25 cellular contexts compared by ENCODE assay signal in genomic region chr20:36269507-36269906, GRCh38. TPM values are rescaled to one million over a fixed set of nuclear protein-coding genes. Genes with fewer than 3 reads are reported as not detected.
A peak's percentile ranks its signal among the peaks of the same experiment; 100 is the strongest.
DNase-seq lines count a peak whose midpoint lies in the region; ATAC-seq, FAIRE-seq and TF ChIP-seq lines count a peak whose summit lies in the region.
"Had no signal": no experiment of that assay in that cellular context is flagged by ENCODE, and none has a peak within 500 bp of the region (broad histone marks: within the 10 kb centered on the region; RNA-seq: fewer than 3 reads in every experiment).

No MANE protein-coding gene starts in this region.

- H3K9ac ChIP-seq in PC-3 (ENCODE audit: low read length), result no peak overlapping the region

- WGBS in upper lobe of left lung, 2 donors, result 79 to 88% methylated on average over 2 of the region's 2 CpGs

- intact Hi-C loops in dorsolateral prefrontal cortex (cut with DNase I), result no loop called here
- intact Hi-C loops in PC-3 (cut with micrococcal nuclease), result no loop called here

- no peak for TF ChIP-seq CTCF in dorsolateral prefrontal cortex (IDR thresholded peaks at IDR 0.05 in 54 of 56, conservative IDR thresholded peaks at IDR 0.05 in 2 of 56; ENCODE audit: low read depth in 1 of 56, partially characterized antibody in 56 of 56)
- no peak for TF ChIP-seq CTCF in osteoblast (IDR thresholded peaks at IDR 0.05; ENCODE audit: extremely low read depth, low read depth, low read length)
- no peak for TF ChIP-seq CTCF in upper lobe of left lung (IDR thresholded peaks at IDR 0.05)
- TF ChIP-seq CTCF in PC-3 (conservative IDR thresholded peaks at IDR 0.05; ENCODE audit: low read depth, low read length), result no peak

- H2AFZ ChIP-seq in osteoblast (ENCODE audit: low read length) (no peak overlapping the region), PC-3 (ENCODE audit: low read length) (no peak overlapping the region)
- H2AFZ ChIP-seq: GM23338 had no signal

- CTCF ChIA-PET in PC-3 (lab: Charles Lee), result no interaction called here

- no peaks in the 10 kb centered on the region for H4K20me1 ChIP-seq in osteoblast (ENCODE audit: insufficient read depth, low read length)
- no peaks in the 10 kb centered on the region for H4K20me1 ChIP-seq in PC-3 (ENCODE audit: low read length)

- H3F3A ChIP-seq in PC-3 (ENCODE audit: low read length, unreplicated experiment), result no peaks in the 10 kb centered on the region

- no peak for TF ChIP-seq POLR2A in upper lobe of left lung (IDR thresholded peaks at IDR 0.05)

- no peak for DNase-seq in HTR-8/SVneo (ENCODE audit: insufficient read length, low spot score)
- peak in 3 of 10 donors; percentile 41 to 71 (median 61) for DNase-seq in dorsolateral prefrontal cortex
- DNase-seq in middle frontal gyrus (ENCODE audit: extremely low spot score, low spot score), result peak; percentile 70
- peak; percentile 79 for DNase-seq in osteoblast (ENCODE audit: insufficient read length, low spot score, missing footprints)
- no peak for DNase-seq in upper lobe of left lung
- DNase-seq in Kasumi-1 (lab: John Stamatoyannopoulos, UW), result no peak
- DNase-seq in NCI-H446 treated with DMSO at 0.1 percent for 48 hours (lab: John Stamatoyannopoulos, UW), result no peak
- no peak for DNase-seq in PC-3
- DNase-seq: 8988T; ACHN; AML-193; BE2C; CD4-positive, alpha-beta T cell; CD8-positive, alpha-beta memory T cell; DMS 273 treated with DMSO at 0.1 percent for 48 hours; DMS79; EL; GDM1 had no signal

- H3K9me2 ChIP-seq in PC-3 (replicated peaks; ENCODE audit: low read length), result no peaks in the 10 kb centered on the region

- H3K27ac ChIP-seq in dorsolateral prefrontal cortex (peak overlapping the region in 36 of 59 donors; percentile 2 to 90 (median 59)), osteoblast (ENCODE audit: low read depth, low read length) (no peak overlapping the region), upper lobe of left lung (no peak overlapping the region), PC-3 (ENCODE audit: low read length) (no peak overlapping the region)
- H3K27ac ChIP-seq: A549; BLaER1 treated with 17β-estradiol and CSF1 and Interleukin-3, amounts not matched to agents 10 nM and 100 nM had no signal

- H3K4me3 ChIP-seq in dorsolateral prefrontal cortex, result no peak overlapping the region
- H3K4me3 ChIP-seq in osteoblast (ENCODE audit: insufficient read depth, low read length), result no peak overlapping the region
- H3K4me3 ChIP-seq in upper lobe of left lung, result no peak overlapping the region
- no peak overlapping the region for H3K4me3 ChIP-seq in PC-3 (ENCODE audit: low read length)
- H3K4me3 ChIP-seq: A549; BLaER1 treated with 17β-estradiol and CSF1 and Interleukin-3, amounts not matched to agents 10 nM and 100 nM; GM12878; GM23338; HAP-1 had no signal

- H3K79me2 ChIP-seq in osteoblast (ENCODE audit: insufficient read depth, low read length) (no peaks in the 10 kb centered on the region), PC-3 (ENCODE audit: low read length) (no peaks in the 10 kb centered on the region)

- no peak overlapping the region for H3K4me2 ChIP-seq in osteoblast (ENCODE audit: insufficient read depth, low read length)
- H3K4me2 ChIP-seq in PC-3 (ENCODE audit: low read length), result no peak overlapping the region
- H3K4me2 ChIP-seq: A549, GM23338 had no signal

- no peaks in the 10 kb centered on the region for H3K4me1 ChIP-seq in osteoblast (ENCODE audit: insufficient read depth, low read length)
- H3K4me1 ChIP-seq in upper lobe of left lung, result no peaks in the 10 kb centered on the region
- H3K4me1 ChIP-seq in PC-3 (ENCODE audit: insufficient read depth, low read length), result no peaks in the 10 kb centered on the region
- H3K4me1 ChIP-seq: A549, HAP-1 had no signal

- no peaks in the 10 kb centered on the region for H3K36me3 ChIP-seq in osteoblast (ENCODE audit: insufficient read depth, low read length)
- H3K36me3 ChIP-seq in upper lobe of left lung, result no peaks in the 10 kb centered on the region
- no peaks in the 10 kb centered on the region for H3K36me3 ChIP-seq in PC-3 (ENCODE audit: low read depth, low read length)
- H3K36me3 ChIP-seq: BE2C; BLaER1 treated with 17β-estradiol and CSF1 and Interleukin-3, amounts not matched to agents 10 nM and 100 nM; HAP-1 had no signal

- POLR2A ChIA-PET in PC-3 (lab: Charles Lee; ENCODE audit: unreplicated experiment), result no interaction called here

- peak; percentile 36 for FAIRE-seq in HTR-8/SVneo (lab: Jason Lieb, UNC)
- FAIRE-seq: A549, D721Med, GM12878, GM19239 had no signal

- no peak for ATAC-seq in upper lobe of left lung (ENCODE audit: low FRiP score in 2 of 2)
- no peak for ATAC-seq in PC-3
- ATAC-seq: A549, GM12878, GM23338 had no signal

- TF ChIP-seq EP300 in upper lobe of left lung (IDR thresholded peaks at IDR 0.05), result no peak

- H3K27me3 ChIP-seq in dorsolateral prefrontal cortex (peaks cover 0 to 7% (median 0%) of the 10 kb centered on the region in 45 donors), osteoblast (ENCODE audit: insufficient read depth, low read length) (peaks cover 9% of the 10 kb centered on the region), upper lobe of left lung (peaks cover 0 to 2% (median 0%) of the 10 kb centered on the region in 4 donors), PC-3 (ENCODE audit: low read length) (no peaks in the 10 kb centered on the region)
- H3K27me3 ChIP-seq: BE2C; BLaER1 treated with 17β-estradiol and CSF1 and Interleukin-3, amounts not matched to agents 10 nM and 100 nM had no signal

- H3K9me3 ChIP-seq in osteoblast (ENCODE audit: low read depth, low read length), result no peaks in the 10 kb centered on the region
- H3K9me3 ChIP-seq in upper lobe of left lung, result no peaks in the 10 kb centered on the region
- no peaks in the 10 kb centered on the region for H3K9me3 ChIP-seq in PC-3 (ENCODE audit: low read length)
- H3K9me3 ChIP-seq: A549; BE2C; BLaER1 treated with 17β-estradiol and CSF1 and Interleukin-3, amounts not matched to agents 10 nM and 100 nM; HAP-1 had no signal

- no TSS peak for BruUV-seq in PC-3 (replicated peaks; lab: Mats Ljungman, UMichigan)

RNA-seq across cellular contexts. Expression of gene AAR2, which starts 33.2 kb away (rescaled TPM):
- total RNA-seq in dorsolateral prefrontal cortex, result 10 to 100 TPM in 119 of 120 experiments, 1 to 10 TPM in 1; 9.9 to 18.5 (median 14.4) TPM
- 28.3 and 29.0 TPM in 2 replicates for total RNA-seq in osteoblast
- 10 to 100 TPM; 19.9 to 42.0 (median 25.3) TPM for total RNA-seq in upper lobe of left lung
- total RNA-seq in PC-3 (2014; rRNA removed), result 39.4 and 41.1 TPM in 2 replicates

RNA-seq across cellular contexts. Expression of gene DLGAP4, which starts 36.6 kb away (rescaled TPM):
- total RNA-seq in dorsolateral prefrontal cortex, result 100 to 1,000 TPM in 90 of 120 experiments, 10 to 100 TPM in 30; 47.2 to 148 (median 113) TPM
- 17.4 and 18.1 TPM in 2 replicates for total RNA-seq in osteoblast
- 10 to 100 TPM; 31.5 to 92.0 (median 49.9) TPM for total RNA-seq in upper lobe of left lung
- total RNA-seq in PC-3 (2014; rRNA removed), result 21.0 and 27.9 TPM in 2 replicates

Comparison
In these comparisons a context has a peak if more than half of its experiments do, and no peak if none do; other contexts are left out.
1. DNase-seq: peak in middle frontal gyrus (single experiment) and osteoblast (single experiment); none in HTR-8/SVneo (single experiment), upper lobe of left lung (0 of 2), Kasumi-1 (0 of 2), NCI-H446 treated with DMSO at 0.1 percent for 48 hours (single experiment) and PC-3 (single experiment).
2. H3K27ac ChIP-seq: peak in dorsolateral prefrontal cortex (36 of 59); none in osteoblast (single experiment), upper lobe of left lung (0 of 4) and PC-3 (single experiment).